ENCODE assay signal across 18 cellular contexts in genomic region chr15:25182098-25182478, GRCh38.
"Had no signal": no experiment of that assay in that cellular context is flagged by ENCODE, and none has a peak within 500 bp of the region (broad histone marks: within the 10 kb centered on the region; RNA-seq: fewer than 3 reads in every experiment).

No MANE protein-coding gene starts in this region.

- H2AFZ ChIP-seq: hepatocyte had no signal

- H3K27me3 ChIP-seq: body of pancreas, esophagus muscularis mucosa, hepatocyte, right lobe of liver, thyroid gland, vagina had no signal

- H3K4me2 ChIP-seq: hepatocyte had no signal

- ATAC-seq: activated T-helper 17 cell treated with anti-CD3 and anti-CD28 coated beads, Interleukin-2, amount 50 U/mL, for 72 hours; body of pancreas; psoas muscle; right lobe of liver; SK-N-SH treated with all-trans-retinoic acid at 6 μM for 48 hours had no signal

- H3K9me3 ChIP-seq: psoas muscle, right lobe of liver, thyroid gland had no signal

- H3K79me2 ChIP-seq: hepatocyte had no signal

- H3K4me3 Mint-ChIP-seq: activated CD4-positive, alpha-beta memory T cell treated with anti-CD3 and anti-CD28 coated beads for 36 hours; activated naive CD4-positive, alpha-beta T cell treated with anti-CD3 and anti-CD28 coated beads, Interleukin-2, amount 50 U/mL, for 24 hours; activated T-helper 17 cell treated with anti-CD3 and anti-CD28 coated beads, Interleukin-2, amount 50 U/mL, for 72 hours; nephron had no signal

- H3K4me1 Mint-ChIP-seq: activated naive CD4-positive, alpha-beta T cell treated with anti-CD3 and anti-CD28 coated beads, Interleukin-2, amount 50 U/mL, for 24 hours; activated T-helper 17 cell treated with anti-CD3 and anti-CD28 coated beads, Interleukin-2, amount 50 U/mL, for 72 hours; nephron had no signal

- H3K4me1 ChIP-seq: body of pancreas, esophagus muscularis mucosa, psoas muscle, right lobe of liver, thyroid gland, vagina had no signal

- DNase-seq: activated CD4-positive, alpha-beta memory T cell treated with anti-CD3 and anti-CD28 coated beads for 36 hours; amygdala; central memory CD4-positive, alpha-beta T cell; occipital lobe; stimulated activated CD4-positive, alpha-beta T cell treated with anti-CD3 and anti-CD28 coated beads, Interleukin-1b, Interleukin-23, amount 100 ng/mL, for 48 hours; T1000; thyroid gland had no signal

- H3K9me3 Mint-ChIP-seq: activated naive CD4-positive, alpha-beta T cell treated with anti-CD3 and anti-CD28 coated beads, Interleukin-2, amount 50 U/mL, for 24 hours had no signal

- H3K4me3 ChIP-seq: body of pancreas, coronary artery, esophagus muscularis mucosa, hepatocyte, psoas muscle, right lobe of liver, thyroid gland, vagina had no signal

- H3K27ac ChIP-seq: body of pancreas, coronary artery, esophagus muscularis mucosa, hepatocyte, psoas muscle, right lobe of liver, thyroid gland, vagina had no signal

- H3K36me3 ChIP-seq: esophagus muscularis mucosa, right lobe of liver, thyroid gland, vagina had no signal

- H3K36me3 Mint-ChIP-seq: activated CD4-positive, alpha-beta memory T cell treated with anti-CD3 and anti-CD28 coated beads for 36 hours; activated naive CD4-positive, alpha-beta T cell treated with anti-CD3 and anti-CD28 coated beads, Interleukin-2, amount 50 U/mL, for 24 hours had no signal

- H3K27ac Mint-ChIP-seq: activated CD4-positive, alpha-beta memory T cell treated with anti-CD3 and anti-CD28 coated beads for 36 hours; activated naive CD4-positive, alpha-beta T cell treated with anti-CD3 and anti-CD28 coated beads, Interleukin-2, amount 50 U/mL, for 24 hours; activated T-helper 17 cell treated with anti-CD3 and anti-CD28 coated beads, Interleukin-2, amount 50 U/mL, for 72 hours; nephron had no signal
